ENCODE assay signal across 27 cellular contexts in genomic region chr4:73406548-73406875, GRCh38. TPM values are rescaled to one million over a fixed set of nuclear protein-coding genes. Genes with fewer than 3 reads are reported as not detected.
"Had no signal": no experiment of that assay in that cellular context is flagged by ENCODE, and none has a peak within 500 bp of the region (broad histone marks: within the 10 kb centered on the region; RNA-seq: fewer than 3 reads in every experiment).

No MANE protein-coding gene starts in this region.

- H3K27ac Mint-ChIP-seq: endodermal cell; natural killer cell treated with Interleukin-12 subunit alpha and Interleukin-12 subunit beta and Interleukin-15 and Interleukin-18, amount 100 ng/mL, for 72 hours; neural progenitor cell had no signal

- H3K4me1 ChIP-seq: colonic mucosa, gastroesophageal sphincter, left ventricle myocardium inferior, neural progenitor cell, right atrium auricular region, tibial artery, upper lobe of left lung, uterus had no signal

- H3K36me3 Mint-ChIP-seq: natural killer cell treated with Interleukin-12 subunit alpha and Interleukin-12 subunit beta and Interleukin-15 and Interleukin-18, amount 100 ng/mL, for 72 hours; neural progenitor cell had no signal

- DNase-seq: colonic mucosa; dermis blood vessel endothelial cell; effector CD4-positive, alpha-beta T cell; endodermal cell; kidney; left cardiac atrium; left ventricle myocardium inferior; mesenchymal stem cell; midbrain; nucleus accumbens; ovary; stimulated activated CD4-positive, alpha-beta T cell treated with anti-CD3 and anti-CD28 coated beads, Interleukin-2, amount 100 ng/mL, for 48 hours; stimulated activated naive CD4-positive, alpha-beta T cell treated with Interleukin-2 at 50 U/mL for 16 hours; tibial artery; upper lobe of left lung; uterus had no signal

- H3K4me3 ChIP-seq: colonic mucosa, gastroesophageal sphincter, hepatocyte, left ventricle myocardium inferior, lung, neural progenitor cell, ovary, right atrium auricular region, smooth muscle cell, tibial artery, upper lobe of left lung, uterus had no signal

- FAIRE-seq: endothelial cell of umbilical vein, kidney had no signal

- H3K79me2 ChIP-seq: hepatocyte had no signal

- H2AFZ ChIP-seq: hepatocyte, neural progenitor cell had no signal

- H3K9ac ChIP-seq: neural progenitor cell had no signal

- H3K4me1 Mint-ChIP-seq: endodermal cell had no signal

- H3K4me3 Mint-ChIP-seq: endodermal cell; natural killer cell treated with Interleukin-12 subunit alpha and Interleukin-12 subunit beta and Interleukin-15 and Interleukin-18, amount 100 ng/mL, for 72 hours; neural progenitor cell had no signal

- ATAC-seq: gastroesophageal sphincter; left cardiac atrium; natural killer cell treated with Interleukin-12 subunit alpha and Interleukin-12 subunit beta and Interleukin-15 and Interleukin-18, amount 100 ng/mL, for 72 hours had no signal

- H3K4me2 ChIP-seq: hepatocyte, neural progenitor cell, smooth muscle cell had no signal

- H3K9me3 Mint-ChIP-seq: endodermal cell; natural killer cell treated with Interleukin-12 subunit alpha and Interleukin-12 subunit beta and Interleukin-15 and Interleukin-18, amount 100 ng/mL, for 72 hours; neural progenitor cell had no signal

- H3K27ac ChIP-seq: colonic mucosa, gastroesophageal sphincter, hepatocyte, left ventricle myocardium inferior, neural progenitor cell, ovary, right atrium auricular region, tibial artery, upper lobe of left lung, uterus had no signal

- H3K27me3 Mint-ChIP-seq: natural killer cell treated with Interleukin-12 subunit alpha and Interleukin-12 subunit beta and Interleukin-15 and Interleukin-18, amount 100 ng/mL, for 72 hours had no signal

- H3K9me3 ChIP-seq: colonic mucosa, gastroesophageal sphincter, left ventricle myocardium inferior, ovary, right atrium auricular region, tibial artery, upper lobe of left lung, uterus had no signal

- H3K36me3 ChIP-seq: colonic mucosa, gastroesophageal sphincter, left ventricle myocardium inferior, neural progenitor cell, ovary, right atrium auricular region, tibial artery, upper lobe of left lung, uterus had no signal

- H3K27me3 ChIP-seq: colonic mucosa, gastroesophageal sphincter, hepatocyte, neural progenitor cell, ovary, right atrium auricular region, tibial artery, upper lobe of left lung, uterus had no signal

RNA-seq across cellular contexts. Expression of gene ALB, which starts 2.4 kb away (rescaled TPM):
- total RNA-seq: dermis blood vessel endothelial cell; endothelial cell of umbilical vein; fibroblast of lung; fibroblast of villous mesenchyme; left ventricle myocardium inferior; natural killer cell treated with Interleukin-12 subunit alpha and Interleukin-12 subunit beta and Interleukin-15 and Interleukin-18, amount 100 ng/mL, for 72 hours had no signal
- polyA plus RNA-seq: endothelial cell of umbilical vein had no signal

RNA-seq across cellular contexts. Expression of gene AFP, which starts 29.5 kb away (rescaled TPM):
- total RNA-seq: dermis blood vessel endothelial cell; endothelial cell of umbilical vein; fibroblast of villous mesenchyme; gastroesophageal sphincter; kidney; left cardiac atrium; left ventricle myocardium inferior; natural killer cell treated with Interleukin-12 subunit alpha and Interleukin-12 subunit beta and Interleukin-15 and Interleukin-18, amount 100 ng/mL, for 72 hours; posterior vena cava; right atrium auricular region; uterus had no signal
- polyA plus RNA-seq: endothelial cell of umbilical vein, lung had no signal
